Comparison of ENCODE assay signal across 26 cellular contexts in the genomic region with DNA sequence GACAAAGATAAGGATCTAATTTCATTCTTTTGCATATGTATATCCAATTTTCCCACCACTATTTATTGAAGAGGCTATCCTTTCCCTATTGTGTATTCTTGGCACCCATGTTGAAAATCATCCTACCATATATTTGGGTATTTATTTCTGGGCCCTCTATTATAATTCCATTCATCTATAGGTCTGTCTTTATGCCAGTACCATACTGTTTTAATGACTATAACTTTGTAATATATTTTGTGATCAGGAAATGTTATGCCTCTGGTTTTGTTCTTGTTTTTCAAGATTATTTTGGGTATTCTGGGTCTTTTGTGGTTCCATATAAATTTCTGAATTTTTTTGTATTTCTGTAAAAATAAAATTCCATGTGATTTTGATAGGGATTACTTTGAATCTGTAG.
DNase-seq lines count a peak whose midpoint lies in the region; ATAC-seq, FAIRE-seq and TF ChIP-seq lines count a peak whose summit lies in the region.
"Had no signal": no experiment of that assay in that cellular context is flagged by ENCODE, and none has a peak within 500 bp of the region (broad histone marks: within the 10 kb centered on the region; RNA-seq: fewer than 3 reads in every experiment).

No MANE protein-coding gene starts in this region.

- intact Hi-C loops in K562 (cut with micrococcal nuclease) = no loop called here

- ATAC-seq in K562 (no peak), SK-N-SH treated with all-trans-retinoic acid at 6 μM for 48 hours (no peak), HG03280 (IDR thresholded peaks at IDR 0.05; ENCODE audit: unreplicated experiment) (no peak)
- ATAC-seq: GM12878 had no signal

- H3K9me1 ChIP-seq in K562 (ENCODE audit: control insufficient read depth, insufficient read depth, low read length) = no peaks in the 10 kb centered on the region

- H3K4me1 Mint-ChIP-seq in nephron = peaks cover 41% of the 10 kb centered on the region
- H3K4me1 Mint-ChIP-seq: CD14-positive monocyte; CD4-positive, alpha-beta memory T cell; CD4-positive, CD25-positive, alpha-beta regulatory T cell; CD8-positive, alpha-beta memory T cell had no signal

- H3K9ac ChIP-seq in K562 (ENCODE audit: insufficient read depth in 1 of 2, low read depth in 2 of 2, low read length in 2 of 2) = no peak overlapping the region
- H3K9ac ChIP-seq: BLaER1 had no signal

- POLR2A ChIA-PET in K562 (lab: Yijun Ruan, JAX) = no interaction called here

- no peak overlapping the region for H3K4me3 ChIP-seq in K562
- H3K4me3 ChIP-seq: BLaER1, GM12878 had no signal

- no peak overlapping the region for H3K4me3 Mint-ChIP-seq in nephron
- H3K4me3 Mint-ChIP-seq: CD14-positive monocyte; CD4-positive, alpha-beta memory T cell; CD4-positive, CD25-positive, alpha-beta regulatory T cell; CD8-positive, alpha-beta memory T cell had no signal

- no peak overlapping the region for H3K27ac ChIP-seq in K562 (ENCODE audit: extremely low read depth, low read depth, low read length)
- H3K27ac ChIP-seq: BLaER1 had no signal

- H3K9me3 Mint-ChIP-seq in nephron = peaks cover 12% of the 10 kb centered on the region

- TF ChIP-seq EP300 in K562 (IDR thresholded peaks at IDR 0.05; ENCODE audit: low read length) = no peak

- H3K36me3 ChIP-seq in K562 (ENCODE audit: control insufficient read depth, insufficient read depth, low read length) = no peaks in the 10 kb centered on the region
- H3K36me3 ChIP-seq: BE2C, BLaER1 had no signal

- H4K20me1 ChIP-seq in K562 (replicated peaks; ENCODE audit: control insufficient read depth, insufficient read depth, low read length) = no peaks in the 10 kb centered on the region
- H4K20me1 ChIP-seq: BLaER1 had no signal

- no peaks in the 10 kb centered on the region; a peak in 1 of 5 replicates for H3K4me1 ChIP-seq in K562 (replicated peaks in 1 of 2; ENCODE audit: control insufficient read depth in 2 of 2, insufficient read depth in 2 of 2, low read length in 2 of 2)
- H3K4me1 ChIP-seq: BE2C, BLaER1 had no signal

- H2AFZ ChIP-seq in K562 (ENCODE audit: low read depth, low read length) = no peak overlapping the region

- H3K79me2 ChIP-seq in K562 (ENCODE audit: control insufficient read depth, insufficient read depth, low read length) = no peaks in the 10 kb centered on the region

- H3K27me3 Mint-ChIP-seq in nephron (ENCODE audit: low read depth) = no peaks in the 10 kb centered on the region

- TF ChIP-seq RAD21 in K562 (CRISPR knock-in tag; conservative IDR thresholded peaks at IDR 0.05 in 1 of 2, IDR thresholded peaks at IDR 0.05 in 1 of 2) = no peak

- BruUV-seq in K562 (replicated peaks; lab: Mats Ljungman, UMichigan) = no TSS peak

- DNase-seq in K562 (ENCODE audit: extremely low read depth in 1 of 4, low spot score in 3 of 4) (no peak), GM19240 (ENCODE audit: insufficient read length, low spot score) (no peak)
- DNase-seq: 8988T; ACHN; BE2C; C1 segment of cervical spinal cord; CD4-positive, alpha-beta memory T cell; CD4-positive, CD25-positive, alpha-beta regulatory T cell; CD8-positive, alpha-beta memory T cell; COR-L47; DMS 273 treated with DMSO at 0.1 percent for 48 hours; DMS153; DMS53; DMS79; DND-41; EL; GDM1 had no signal

- no peak for TF ChIP-seq CTCF in K562 (IDR thresholded peaks at IDR 0.05 in 2 of 3, conservative IDR thresholded peaks at IDR 0.05 in 1 of 3; ENCODE audit: insufficient read depth in 2 of 3, low read depth in 1 of 3, low read length in 3 of 3)
- no peak for TF ChIP-seq CTCF in nephron (IDR thresholded peaks at IDR 0.05; ENCODE audit: unreplicated experiment in 3 of 3)

- peaks cover 5 to 15% of the 10 kb centered on the region in 2 experiments; a peak in 2 of 5 replicates for H3K27me3 ChIP-seq in K562 (ENCODE audit: control insufficient read depth in 2 of 2, insufficient read depth in 2 of 2, low read length in 2 of 2)
- H3K27me3 ChIP-seq: BE2C, BLaER1 had no signal

- no peak for FAIRE-seq in K562 (lab: Jason Lieb, UNC)
- FAIRE-seq: A204.1, GM12878, GM12892, GM18507 had no signal

- CTCF ChIA-PET in K562 (lab: Yijun Ruan, JAX; ENCODE audit: low intra/inter-chr PET ratio) = no interaction called here

- no peak for TF ChIP-seq POLR2A in K562 (conservative IDR thresholded peaks at IDR 0.05)

- H3K36me3 Mint-ChIP-seq in nephron (ENCODE audit: low read depth) = no peaks in the 10 kb centered on the region
- H3K36me3 Mint-ChIP-seq: CD14-positive monocyte; CD4-positive, alpha-beta memory T cell; CD4-positive, CD25-positive, alpha-beta regulatory T cell; CD8-positive, alpha-beta memory T cell had no signal

- in situ Hi-C loops in K562 (cut with MboI) = no loop called here

- no peak overlapping the region for H3K4me2 ChIP-seq in K562 (ENCODE audit: insufficient read depth, low read length)
- H3K4me2 ChIP-seq: BLaER1 had no signal

- H3K9me3 ChIP-seq in K562 (replicated peaks; ENCODE audit: control insufficient read depth, insufficient read depth, low read depth, low read length) = no peaks in the 10 kb centered on the region
- H3K9me3 ChIP-seq: BE2C had no signal

- peak overlapping the region; percentile 79 to 91 (median 87) for H3K27ac Mint-ChIP-seq in nephron
- H3K27ac Mint-ChIP-seq: CD14-positive monocyte; CD4-positive, alpha-beta memory T cell; CD4-positive, CD25-positive, alpha-beta regulatory T cell; CD8-positive, alpha-beta memory T cell had no signal

TF ChIP-seq in K562, 482 proteins besides CTCF, POLR2A, EP300 and RAD21:
- TF ChIP-seq COPS2 (conservative IDR thresholded peaks at IDR 0.05) = no peak
- peak; percentile 67 for TF ChIP-seq RBM25 (IDR thresholded peaks at IDR 0.05; ENCODE audit: low read depth, low read length, severe bottlenecking)
- no peak for TF ChIP-seq ZNF12 (CRISPR knock-in tag; IDR thresholded peaks at IDR 0.05)
- TF ChIP-seq THRAP3 (IDR thresholded peaks at IDR 0.05; ENCODE audit: borderline replicate concordance) = no peak

TF ChIP-seq in SK-N-SH treated with all-trans-retinoic acid at 6 μM for 48 hours, 23 proteins besides CTCF, POLR2A, EP300 and RAD21 (continues in another document):
- TF ChIP-seq TOX (CRISPR knock-in tag; IDR thresholded peaks at IDR 0.05; ENCODE audit: borderline replicate concordance) (no peak), PPARA (CRISPR knock-in tag; IDR thresholded peaks at IDR 0.05; ENCODE audit: borderline replicate concordance) (no peak), ZC3H10 (CRISPR knock-in tag; IDR thresholded peaks at IDR 0.05) (no peak), CSDC2 (CRISPR knock-in tag; IDR thresholded peaks at IDR 0.05) (no peak), BACH2 (CRISPR knock-in tag; IDR thresholded peaks at IDR 0.05; ENCODE audit: borderline replicate concordance) (no peak), OSR1 (CRISPR knock-in tag; IDR thresholded peaks at IDR 0.05) (no peak), ZNF565 (CRISPR knock-in tag; conservative IDR thresholded peaks at IDR 0.05; ENCODE audit: low read depth) (no peak), SNAI2 (CRISPR knock-in tag; IDR thresholded peaks at IDR 0.05) (no peak), ZFP30 (CRISPR knock-in tag; IDR thresholded peaks at IDR 0.05) (no peak)
- TF ChIP-seq, protein P1, sequence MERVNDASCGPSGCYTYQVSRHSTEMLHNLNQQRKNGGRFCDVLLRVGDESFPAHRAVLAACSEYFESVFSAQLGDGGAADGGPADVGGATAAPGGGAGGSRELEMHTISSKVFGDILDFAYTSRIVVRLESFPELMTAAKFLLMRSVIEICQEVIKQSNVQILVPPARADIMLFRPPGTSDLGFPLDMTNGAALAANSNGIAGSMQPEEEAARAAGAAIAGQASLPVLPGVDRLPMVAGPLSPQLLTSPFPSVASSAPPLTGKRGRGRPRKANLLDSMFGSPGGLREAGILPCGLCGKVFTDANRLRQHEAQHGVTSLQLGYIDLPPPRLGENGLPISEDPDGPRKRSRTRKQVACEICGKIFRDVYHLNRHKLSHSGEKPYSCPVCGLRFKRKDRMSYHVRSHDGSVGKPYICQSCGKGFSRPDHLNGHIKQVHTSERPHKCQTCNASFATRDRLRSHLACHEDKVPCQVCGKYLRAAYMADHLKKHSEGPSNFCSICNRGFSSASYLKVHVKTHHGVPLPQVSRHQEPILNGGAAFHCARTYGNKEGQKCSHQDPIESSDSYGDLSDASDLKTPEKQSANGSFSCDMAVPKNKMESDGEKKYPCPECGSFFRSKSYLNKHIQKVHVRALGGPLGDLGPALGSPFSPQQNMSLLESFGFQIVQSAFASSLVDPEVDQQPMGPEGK (CRISPR knock-in tag; IDR thresholded peaks at IDR 0.05; ENCODE audit: borderline replicate concordance) = no peak
- TF ChIP-seq, protein P2, sequence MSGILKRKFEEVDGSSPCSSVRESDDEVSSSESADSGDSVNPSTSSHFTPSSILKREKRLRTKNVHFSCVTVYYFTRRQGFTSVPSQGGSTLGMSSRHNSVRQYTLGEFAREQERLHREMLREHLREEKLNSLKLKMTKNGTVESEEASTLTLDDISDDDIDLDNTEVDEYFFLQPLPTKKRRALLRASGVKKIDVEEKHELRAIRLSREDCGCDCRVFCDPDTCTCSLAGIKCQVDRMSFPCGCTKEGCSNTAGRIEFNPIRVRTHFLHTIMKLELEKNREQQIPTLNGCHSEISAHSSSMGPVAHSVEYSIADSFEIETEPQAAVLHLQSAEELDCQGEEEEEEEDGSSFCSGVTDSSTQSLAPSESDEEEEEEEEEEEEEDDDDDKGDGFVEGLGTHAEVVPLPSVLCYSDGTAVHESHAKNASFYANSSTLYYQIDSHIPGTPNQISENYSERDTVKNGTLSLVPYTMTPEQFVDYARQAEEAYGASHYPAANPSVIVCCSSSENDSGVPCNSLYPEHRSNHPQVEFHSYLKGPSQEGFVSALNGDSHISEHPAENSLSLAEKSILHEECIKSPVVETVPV (CRISPR knock-in tag; IDR thresholded peaks at IDR 0.05) = no peak
